Comparison of ENCODE assay signal across 21 cellular contexts in the genomic region with DNA sequence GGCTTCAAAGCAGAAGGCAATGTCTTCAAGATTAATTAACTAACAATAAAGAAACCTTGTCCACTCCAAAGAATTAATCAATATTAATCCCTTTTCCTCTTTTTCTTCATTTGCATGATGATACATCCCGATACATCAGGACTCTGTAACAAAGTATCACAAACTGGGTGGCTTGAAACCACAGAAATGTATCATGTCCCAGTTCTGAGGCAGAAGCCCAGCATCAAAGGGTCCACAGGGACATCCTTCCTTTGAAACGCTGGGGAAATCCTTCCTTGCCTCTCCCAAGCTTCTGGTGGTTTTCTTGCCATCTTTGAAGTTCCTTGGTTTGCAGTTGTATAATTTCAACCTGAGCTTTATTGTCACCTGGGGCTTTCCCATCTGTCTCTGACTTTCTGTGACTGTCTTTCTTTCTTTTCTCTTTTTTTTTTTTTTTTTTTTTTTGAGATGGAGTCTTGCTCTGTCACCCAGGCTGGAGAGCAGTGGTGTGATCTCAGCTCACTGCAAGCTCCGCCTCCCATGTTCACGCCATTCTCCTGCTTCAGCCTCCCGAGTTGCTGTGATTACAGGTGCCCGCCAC.
"Had no signal": no experiment of that assay in that cellular context is flagged by ENCODE, and none has a peak within 500 bp of the region (broad histone marks: within the 10 kb centered on the region; RNA-seq: fewer than 3 reads in every experiment).

No MANE protein-coding gene starts in this region.

- H3K27me3 ChIP-seq: right atrium auricular region, tibial nerve, upper lobe of left lung, uterus had no signal

- H3K4me2 ChIP-seq: smooth muscle cell had no signal

- H3K9me3 ChIP-seq: lower lobe of right lung, prostate gland, right atrium auricular region, thoracic aorta, upper lobe of left lung, uterus had no signal

- H3K27ac Mint-ChIP-seq: nephron progenitor cell had no signal

- H3K4me3 Mint-ChIP-seq: naive thymus-derived CD8-positive, alpha-beta T cell; nephron progenitor cell had no signal

- H3K27ac ChIP-seq: dorsolateral prefrontal cortex, lower lobe of right lung, prostate gland, right atrium auricular region, thoracic aorta, tibial nerve, upper lobe of left lung, uterus had no signal

- H3K36me3 Mint-ChIP-seq: naive thymus-derived CD8-positive, alpha-beta T cell had no signal

- ATAC-seq: left ventricle myocardium superior; lower lobe of right lung; naive thymus-derived CD8-positive, alpha-beta T cell; sciatic nerve had no signal

- DNase-seq: dorsolateral prefrontal cortex; effector CD4-positive, alpha-beta T cell; head of caudate nucleus; left ventricle myocardium superior; lower lobe of right lung; naive thymus-derived CD8-positive, alpha-beta T cell; nephron progenitor cell; nucleus accumbens; stimulated activated CD4-positive, alpha-beta T cell treated with anti-CD3 and anti-CD28 coated beads, Interleukin-12 subunit alpha, Interleukin-12 subunit beta, amount 100 ng/mL, for 4 hours; stimulated activated CD4-positive, alpha-beta T cell treated with anti-CD3 and anti-CD28 coated beads, Interleukin-1b, Interleukin-23, amount 100 ng/mL, for 48 hours; stimulated activated CD4-positive, alpha-beta T cell treated with anti-CD3 and anti-CD28 coated beads, Interleukin-4, amount 100 ng/mL, for 1 hour; stimulated activated CD8-positive, alpha-beta memory T cell treated with anti-CD3 and anti-CD28 coated beads, Interleukin-4, amount 100 ng/mL, for 48 hours; stimulated activated naive CD4-positive, alpha-beta T cell treated with Interleukin-2 at 50 U/mL for 16 hours; uterus had no signal

- H3K36me3 ChIP-seq: lower lobe of right lung, prostate gland, right atrium auricular region, thoracic aorta, tibial nerve, upper lobe of left lung, uterus had no signal

- H3K4me1 ChIP-seq: lower lobe of right lung, prostate gland, right atrium auricular region, tibial nerve, upper lobe of left lung, uterus had no signal

- H3K4me3 ChIP-seq: dorsolateral prefrontal cortex, lower lobe of right lung, prostate gland, right atrium auricular region, smooth muscle cell, thoracic aorta, tibial nerve, upper lobe of left lung, uterus had no signal
